In the genomic region with DNA sequence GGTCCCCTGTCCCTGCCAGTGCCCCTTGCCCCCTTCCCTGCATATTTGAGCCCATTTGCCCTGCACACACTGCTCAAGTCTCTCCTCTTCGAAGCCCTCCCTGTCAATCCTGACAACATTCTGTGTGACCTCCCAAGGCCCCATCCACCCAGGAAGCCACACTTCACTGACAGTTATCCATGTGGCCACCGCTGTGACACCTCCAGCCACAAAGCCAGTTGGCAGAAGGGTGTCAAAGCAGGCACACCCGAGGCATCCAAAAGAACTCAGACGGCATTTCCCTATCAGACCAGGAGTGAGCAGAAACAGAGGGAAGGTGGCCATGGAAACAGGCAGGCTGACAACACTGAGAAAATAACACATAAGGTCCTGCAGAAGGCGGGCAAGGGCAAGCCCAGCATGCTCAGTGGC, we compare ENCODE assay signal across 17 cellular contexts. TPM values are rescaled to one million over a fixed set of nuclear protein-coding genes. Genes with fewer than 3 reads are reported as not detected.
DNase-seq lines count a peak whose midpoint lies in the region; ATAC-seq, FAIRE-seq and TF ChIP-seq lines count a peak whose summit lies in the region.
"Had no signal": no experiment of that assay in that cellular context is flagged by ENCODE, and none has a peak within 500 bp of the region (broad histone marks: within the 10 kb centered on the region; RNA-seq: fewer than 3 reads in every experiment).

No MANE protein-coding gene starts in this region.

- ATAC-seq in HG03565 (IDR thresholded peaks at IDR 0.05; ENCODE audit: unreplicated experiment): no peak
- ATAC-seq: upper lobe of right lung had no signal

- DNase-seq in GM12892 (ENCODE audit: insufficient read length) (no peak), adipocyte (ENCODE audit: low read depth) (no peak), neural crest cell (ENCODE audit: low read depth, low spot score) (no peak), cortex of kidney (lab: John Stamatoyannopoulos, UW) (no peak), GM10266 (ENCODE audit: extremely low spot score) (no peak)
- DNase-seq in activated T-helper 2 cell treated with anti-CD3 and anti-CD28 coated beads, Interferon-gamma antibody, Interleukin-2, Interleukin-4, amounts not matched to agents 10 μg/mL and 5 μg/mL and 100 μg/mL, durations not matched to agents 14 hours and 24 hours and 36 hours (ENCODE audit: low spot score): no peak
- DNase-seq: brain microvascular endothelial cell; DMS79 treated with DMSO at 0.1 percent for 48 hours; effector memory CD4-positive, alpha-beta T cell; MM.1S; NCI-H2171; upper lobe of right lung had no signal

- peak overlapping the region; percentile 80 for H3K4me2 ChIP-seq in BLaER1

- no peaks in the 10 kb centered on the region for H3K9me3 ChIP-seq in BLaER1
- H3K9me3 ChIP-seq in adipocyte (ENCODE audit: control insufficient read depth, low read length): no peaks in the 10 kb centered on the region
- H3K9me3 ChIP-seq: SJSA1, upper lobe of right lung had no signal

- H3K27me3 ChIP-seq in BLaER1 (no peaks in the 10 kb centered on the region), adipocyte (replicated peaks; ENCODE audit: control insufficient read depth, insufficient read depth, low read length) (no peaks in the 10 kb centered on the region)
- H3K27me3 ChIP-seq: brain microvascular endothelial cell, SJSA1, upper lobe of right lung had no signal

- H3K4me1 Mint-ChIP-seq in neural crest cell: peaks cover 8% of the 10 kb centered on the region
- peaks cover 25% of the 10 kb centered on the region for H3K4me1 Mint-ChIP-seq in activated T-helper 2 cell treated with anti-CD3 and anti-CD28 coated beads, Interferon-gamma antibody, Interleukin-2, Interleukin-4, amounts not matched to agents 10 μg/mL and 5 μg/mL and 100 μg/mL, durations not matched to agents 14 hours and 24 hours and 36 hours (ENCODE audit: low read depth)

- H3K27ac Mint-ChIP-seq in neural crest cell (ENCODE audit: unreplicated experiment): no peak overlapping the region
- no peak overlapping the region for H3K27ac Mint-ChIP-seq in activated T-helper 2 cell treated with anti-CD3 and anti-CD28 coated beads, Interferon-gamma antibody, Interleukin-2, Interleukin-4, amounts not matched to agents 10 μg/mL and 5 μg/mL and 100 μg/mL, durations not matched to agents 14 hours and 24 hours and 36 hours
- H3K27ac Mint-ChIP-seq: progenitor cell of endocrine pancreas had no signal

- peaks cover 91% of the 10 kb centered on the region for H3K4me1 ChIP-seq in BLaER1
- peaks cover 11% of the 10 kb centered on the region for H3K4me1 ChIP-seq in adipocyte (ENCODE audit: control insufficient read depth, insufficient read depth, low read length)

- no peak for FAIRE-seq in GM12892 (lab: Jason Lieb, UNC)

- peak overlapping the region; percentile 95 for H3K9ac ChIP-seq in BLaER1
- H3K9ac ChIP-seq in adipocyte (ENCODE audit: low read length): peak overlapping the region; percentile 48

- intact Hi-C loops in activated T-helper 2 cell treated with anti-CD3 and anti-CD28 coated beads, Interferon-gamma antibody, Interleukin-2, Interleukin-4, amounts not matched to agents 10 μg/mL and 5 μg/mL and 100 μg/mL, durations not matched to agents 14 hours and 24 hours and 36 hours (cut with micrococcal nuclease): no loop called here

- H3K36me3 ChIP-seq in BLaER1 (peaks cover 82% of the 10 kb centered on the region), adipocyte (ENCODE audit: control insufficient read depth, insufficient read depth, low read length, severe bottlenecking) (peaks cover 67% of the 10 kb centered on the region)

- H4K20me1 ChIP-seq in BLaER1: peaks cover 13% of the 10 kb centered on the region; the same call in 1 of the 2 replicates

- no peaks in the 10 kb centered on the region for H3K9me3 Mint-ChIP-seq in neural crest cell
- no peaks in the 10 kb centered on the region for H3K9me3 Mint-ChIP-seq in activated T-helper 2 cell treated with anti-CD3 and anti-CD28 coated beads, Interferon-gamma antibody, Interleukin-2, Interleukin-4, amounts not matched to agents 10 μg/mL and 5 μg/mL and 100 μg/mL, durations not matched to agents 14 hours and 24 hours and 36 hours

- H3K27ac ChIP-seq in BLaER1: peak overlapping the region; percentile 96
- H3K27ac ChIP-seq: brain microvascular endothelial cell, SJSA1, upper lobe of right lung had no signal

- no peaks in the 10 kb centered on the region for H3K36me3 Mint-ChIP-seq in neural crest cell (ENCODE audit: low read depth)
- peaks cover 66% of the 10 kb centered on the region for H3K36me3 Mint-ChIP-seq in activated T-helper 2 cell treated with anti-CD3 and anti-CD28 coated beads, Interferon-gamma antibody, Interleukin-2, Interleukin-4, amounts not matched to agents 10 μg/mL and 5 μg/mL and 100 μg/mL, durations not matched to agents 14 hours and 24 hours and 36 hours (ENCODE audit: low read depth)

- no peak for TF ChIP-seq CTCF in neural crest cell (conservative IDR thresholded peaks at IDR 0.05)
- TF ChIP-seq CTCF in GM10266 (IDR thresholded peaks at IDR 0.05; ENCODE audit: control insufficient read depth, insufficient read depth, low read depth, missing control alignments): no peak

- peak overlapping the region; percentile 47 for H3K4me3 Mint-ChIP-seq in neural crest cell
- no peak overlapping the region for H3K4me3 Mint-ChIP-seq in activated T-helper 2 cell treated with anti-CD3 and anti-CD28 coated beads, Interferon-gamma antibody, Interleukin-2, Interleukin-4, amounts not matched to agents 10 μg/mL and 5 μg/mL and 100 μg/mL, durations not matched to agents 14 hours and 24 hours and 36 hours (ENCODE audit: low read depth)

- peak; percentile 8; the same call in 1 of the 2 replicates for TF ChIP-seq POLR2A in GM12892 (IDR thresholded peaks at IDR 0.05; ENCODE audit: low read depth, low read length)

- H3K4me3 ChIP-seq in BLaER1 (no peak overlapping the region), adipocyte (ENCODE audit: low read length) (no peak overlapping the region)
- H3K4me3 ChIP-seq: SJSA1, upper lobe of right lung had no signal

- no peaks in the 10 kb centered on the region for H3K27me3 Mint-ChIP-seq in neural crest cell (ENCODE audit: low read depth)
- no peaks in the 10 kb centered on the region for H3K27me3 Mint-ChIP-seq in activated T-helper 2 cell treated with anti-CD3 and anti-CD28 coated beads, Interferon-gamma antibody, Interleukin-2, Interleukin-4, amounts not matched to agents 10 μg/mL and 5 μg/mL and 100 μg/mL, durations not matched to agents 14 hours and 24 hours and 36 hours (ENCODE audit: low read depth)
- H3K27me3 Mint-ChIP-seq: progenitor cell of endocrine pancreas had no signal

RNA-seq across cellular contexts. Expression of a gene that starts 4.6 kb away (rescaled TPM):
- polyA plus RNA-seq in GM12892 (2012; ENCODE audit: missing spikeins): 14.6 TPM
- 21.5 and 26.0 TPM in 2 replicates for total RNA-seq in neural crest cell
- total RNA-seq in activated T-helper 2 cell treated with anti-CD3 and anti-CD28 coated beads, Interferon-gamma antibody, Interleukin-2, Interleukin-4, amounts not matched to agents 10 μg/mL and 5 μg/mL and 100 μg/mL, durations not matched to agents 14 hours and 24 hours and 36 hours: 36.8 and 42.7 TPM in 2 replicates

RNA-seq across cellular contexts. Expression of a gene that starts 12.3 kb away (rescaled TPM):
- not detected for polyA plus RNA-seq in GM12892 (2012; ENCODE audit: missing spikeins)
- total RNA-seq in neural crest cell: 1.8 and 2.4 TPM in 2 replicates
- total RNA-seq in activated T-helper 2 cell treated with anti-CD3 and anti-CD28 coated beads, Interferon-gamma antibody, Interleukin-2, Interleukin-4, amounts not matched to agents 10 μg/mL and 5 μg/mL and 100 μg/mL, durations not matched to agents 14 hours and 24 hours and 36 hours: 0.67 and 0.73 TPM in 2 replicates

RNA-seq across cellular contexts. Expression of a gene that starts 26.5 kb away (rescaled TPM):
- polyA plus RNA-seq in GM12892 (2012; ENCODE audit: missing spikeins): 0.11 TPM
- 70.5 and 72.6 TPM in 2 replicates for total RNA-seq in neural crest cell
- 36.4 and 38.7 TPM in 2 replicates for total RNA-seq in activated T-helper 2 cell treated with anti-CD3 and anti-CD28 coated beads, Interferon-gamma antibody, Interleukin-2, Interleukin-4, amounts not matched to agents 10 μg/mL and 5 μg/mL and 100 μg/mL, durations not matched to agents 14 hours and 24 hours and 36 hours
- total RNA-seq: HT-29, SJSA1 had no signal

RNA-seq across cellular contexts. Expression of a gene that starts 33.2 kb away (rescaled TPM):
- polyA plus RNA-seq in GM12892 (2012; ENCODE audit: missing spikeins): 75.1 TPM
- total RNA-seq in neural crest cell: 74.1 and 74.6 TPM in 2 replicates
- total RNA-seq in activated T-helper 2 cell treated with anti-CD3 and anti-CD28 coated beads, Interferon-gamma antibody, Interleukin-2, Interleukin-4, amounts not matched to agents 10 μg/mL and 5 μg/mL and 100 μg/mL, durations not matched to agents 14 hours and 24 hours and 36 hours: 131 and 143 TPM in 2 replicates

RNA-seq across cellular contexts. Expression of a gene that starts 45.7 kb away (rescaled TPM):
- polyA plus RNA-seq in GM12892 (2012; ENCODE audit: missing spikeins): 112 TPM
- total RNA-seq in neural crest cell: 159 and 167 TPM in 2 replicates
- total RNA-seq in activated T-helper 2 cell treated with anti-CD3 and anti-CD28 coated beads, Interferon-gamma antibody, Interleukin-2, Interleukin-4, amounts not matched to agents 10 μg/mL and 5 μg/mL and 100 μg/mL, durations not matched to agents 14 hours and 24 hours and 36 hours: 205 and 215 TPM in 2 replicates
